22 cellular contexts compared by ENCODE assay signal in the genomic region with DNA sequence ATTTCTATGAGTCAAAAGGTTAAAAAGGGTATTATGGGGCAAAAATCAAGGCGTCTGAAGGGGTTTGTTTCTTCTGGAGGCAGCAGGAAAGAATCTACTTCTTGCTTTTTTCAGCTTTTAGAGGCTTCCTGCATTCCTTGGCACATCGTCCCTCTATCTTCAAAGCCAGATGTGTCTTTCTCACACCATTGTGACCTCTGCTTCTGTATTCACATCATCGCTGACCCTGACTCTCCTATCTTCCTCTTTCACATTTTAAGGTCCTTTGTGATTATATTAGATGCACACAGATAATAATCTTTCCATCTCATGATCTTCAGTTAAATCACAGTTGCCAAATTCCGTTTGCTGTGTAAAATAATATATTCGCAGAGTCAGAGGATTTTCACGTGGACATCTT.
DNase-seq lines count a peak whose midpoint lies in the region; ATAC-seq, FAIRE-seq and TF ChIP-seq lines count a peak whose summit lies in the region.
"Had no signal": no experiment of that assay in that cellular context is flagged by ENCODE, and none has a peak within 500 bp of the region (broad histone marks: within the 10 kb centered on the region; RNA-seq: fewer than 3 reads in every experiment).

No MANE protein-coding gene starts in this region.

- H3K4me3 ChIP-seq in astrocyte (ENCODE audit: insufficient read depth, low read depth, low read length): no peak overlapping the region
- H3K4me3 ChIP-seq in endothelial cell of umbilical vein (replicated peaks in 1 of 3; ENCODE audit: insufficient read depth in 1 of 3, low read depth in 1 of 3, low read length in 3 of 3): no peak overlapping the region
- H3K4me3 ChIP-seq in left lung: no peak overlapping the region
- no peak overlapping the region for H3K4me3 ChIP-seq in SJCRH30
- H3K4me3 ChIP-seq: BLaER1 treated with 17β-estradiol and CSF1 and Interleukin-3, amounts not matched to agents 10 nM and 100 nM had no signal

- no peak overlapping the region for H3K4me3 Mint-ChIP-seq in astrocyte (ENCODE audit: unreplicated experiment)
- H3K4me3 Mint-ChIP-seq: B cell; CD4-positive, CD25-positive, alpha-beta regulatory T cell; CD8-positive, alpha-beta memory T cell; HFFc6 had no signal

- H2AFZ ChIP-seq in astrocyte (ENCODE audit: low read depth, low read length) (no peak overlapping the region), endothelial cell of umbilical vein (ENCODE audit: low read depth, low read length) (peak overlapping the region; percentile 48)

- H3K79me2 ChIP-seq in astrocyte (ENCODE audit: insufficient read depth, low read length) (no peaks in the 10 kb centered on the region), endothelial cell of umbilical vein (ENCODE audit: control insufficient read depth, insufficient read depth, low read length) (no peaks in the 10 kb centered on the region)

- intact Hi-C loops in endothelial cell of umbilical vein (cut with micrococcal nuclease): loop anchor here (5.0 kb wide), 2 partner anchors 217 to 563 kb away; no protein-coding TSS in a partner anchor
- intact Hi-C loops in left lung (cut with DNase I): no loop called here

- no peaks in the 10 kb centered on the region for H3K27me3 Mint-ChIP-seq in astrocyte (ENCODE audit: low read depth, unreplicated experiment)
- H3K27me3 Mint-ChIP-seq: B cell; CD4-positive, CD25-positive, alpha-beta regulatory T cell; CD8-positive, alpha-beta memory T cell had no signal

- H4K20me1 ChIP-seq in astrocyte (ENCODE audit: insufficient read depth, low read length) (no peaks in the 10 kb centered on the region), endothelial cell of umbilical vein (replicated peaks; ENCODE audit: control insufficient read depth, extremely low read depth, insufficient read depth, low read length) (no peaks in the 10 kb centered on the region)

- FAIRE-seq in astrocyte (lab: Jason Lieb, UNC) (peak; percentile 32), endothelial cell of umbilical vein (lab: Jason Lieb, UNC) (peak; percentile 85)
- FAIRE-seq: HTR-8/SVneo had no signal

- H3K9ac ChIP-seq in astrocyte (ENCODE audit: low read length): no peak overlapping the region
- no peak overlapping the region for H3K9ac ChIP-seq in endothelial cell of umbilical vein (replicated peaks; ENCODE audit: extremely low read depth, insufficient read depth, low read length)
- H3K9ac ChIP-seq: BLaER1 treated with 17β-estradiol and CSF1 and Interleukin-3, amounts not matched to agents 10 nM and 100 nM had no signal

- H3K4me2 ChIP-seq in astrocyte (ENCODE audit: low read length): no peak overlapping the region
- no peak overlapping the region for H3K4me2 ChIP-seq in endothelial cell of umbilical vein (ENCODE audit: insufficient read depth, low read length)
- H3K4me2 ChIP-seq: BLaER1 treated with 17β-estradiol and CSF1 and Interleukin-3, amounts not matched to agents 10 nM and 100 nM had no signal

- dilution Hi-C loops in endothelial cell of umbilical vein (cut with MboI; ENCODE audit: extremely low pct_ligation_motif_present, low sequenced_read_pairs): no loop called here

- H3K9me3 ChIP-seq in astrocyte (ENCODE audit: insufficient read depth, low read depth, low read length) (no peaks in the 10 kb centered on the region), endothelial cell of umbilical vein (replicated peaks; ENCODE audit: control insufficient read depth, insufficient read depth, low read length) (no peaks in the 10 kb centered on the region), left lung (no peaks in the 10 kb centered on the region), SJCRH30 (replicated peaks) (no peaks in the 10 kb centered on the region)
- H3K9me3 ChIP-seq: BLaER1 treated with 17β-estradiol and CSF1 and Interleukin-3, amounts not matched to agents 10 nM and 100 nM; Caco-2 had no signal

- H3K36me3 Mint-ChIP-seq in astrocyte (ENCODE audit: low read depth, unreplicated experiment): no peaks in the 10 kb centered on the region
- H3K36me3 Mint-ChIP-seq: CD4-positive, CD25-positive, alpha-beta regulatory T cell; CD8-positive, alpha-beta memory T cell had no signal

- CTCF ChIA-PET in endothelial cell of umbilical vein (lab: Charles Lee): interaction anchor here (0.9 kb wide), 1 partner anchor 269 kb away, joined by 3 read pairs; no protein-coding TSS in a partner anchor

- no peaks in the 10 kb centered on the region for H3K36me3 ChIP-seq in astrocyte (ENCODE audit: insufficient read depth, low read length)
- H3K36me3 ChIP-seq in endothelial cell of umbilical vein (ENCODE audit: control insufficient read depth in 2 of 2, extremely low read depth in 1 of 2, insufficient read depth in 2 of 2, low read length in 2 of 2): no peaks in the 10 kb centered on the region
- no peaks in the 10 kb centered on the region for H3K36me3 ChIP-seq in left lung
- no peaks in the 10 kb centered on the region for H3K36me3 ChIP-seq in SJCRH30
- H3K36me3 ChIP-seq: BLaER1 treated with 17β-estradiol and CSF1 and Interleukin-3, amounts not matched to agents 10 nM and 100 nM had no signal

- H3K27ac Mint-ChIP-seq in astrocyte (ENCODE audit: unreplicated experiment): no peak overlapping the region
- H3K27ac Mint-ChIP-seq: B cell; CD4-positive, CD25-positive, alpha-beta regulatory T cell; CD8-positive, alpha-beta memory T cell; HFFc6 had no signal

- TF ChIP-seq CTCF in astrocyte (IDR thresholded peaks at IDR 0.05; ENCODE audit: insufficient read depth, low read depth, low read length) (no peak), endothelial cell of umbilical vein (IDR thresholded peaks at IDR 0.05; ENCODE audit: extremely low read depth in 1 of 2, insufficient read depth in 1 of 2, low read depth in 1 of 2, low read length in 2 of 2) (no peak), left lung (IDR thresholded peaks at IDR 0.05) (no peak)

- H3K4me1 ChIP-seq in astrocyte (ENCODE audit: insufficient read depth, low read length) (no peaks in the 10 kb centered on the region), endothelial cell of umbilical vein (ENCODE audit: control insufficient read depth, extremely low read depth, insufficient read depth, low read length) (peaks cover 14% of the 10 kb centered on the region), left lung (no peaks in the 10 kb centered on the region), SJCRH30 (no peaks in the 10 kb centered on the region)
- H3K4me1 ChIP-seq: BLaER1 treated with 17β-estradiol and CSF1 and Interleukin-3, amounts not matched to agents 10 nM and 100 nM; Caco-2 had no signal

- H3K27ac ChIP-seq in astrocyte (ENCODE audit: low read depth, low read length) (no peak overlapping the region), endothelial cell of umbilical vein (ENCODE audit: insufficient read depth, low read depth, low read length) (no peak overlapping the region), left lung (no peak overlapping the region), SJCRH30 (no peak overlapping the region)
- H3K27ac ChIP-seq: BLaER1 treated with 17β-estradiol and CSF1 and Interleukin-3, amounts not matched to agents 10 nM and 100 nM had no signal

- ATAC-seq in HG03175 (IDR thresholded peaks at IDR 0.05; ENCODE audit: unreplicated experiment): no peak
- no peak for ATAC-seq in left lung
- ATAC-seq: HCT116 had no signal

- H3K4me1 Mint-ChIP-seq in astrocyte (ENCODE audit: low read depth, unreplicated experiment): no peaks in the 10 kb centered on the region
- H3K4me1 Mint-ChIP-seq: B cell; CD4-positive, CD25-positive, alpha-beta regulatory T cell; CD8-positive, alpha-beta memory T cell had no signal

- H3K27me3 ChIP-seq in astrocyte (ENCODE audit: insufficient read depth, low read length) (no peaks in the 10 kb centered on the region), endothelial cell of umbilical vein (ENCODE audit: control insufficient read depth in 2 of 2, insufficient read depth in 2 of 2, low read length in 2 of 2) (no peaks in the 10 kb centered on the region), left lung (no peaks in the 10 kb centered on the region), SJCRH30 (no peaks in the 10 kb centered on the region)

- peak; percentile 65 for DNase-seq in CMK (ENCODE audit: low read depth)
- DNase-seq in astrocyte (ENCODE audit: low read depth): no peak
- DNase-seq in endothelial cell of umbilical vein (ENCODE audit: low read depth, low spot score): peak; percentile 89
- no peak for DNase-seq in left lung
- DNase-seq in SJCRH30: no peak
- DNase-seq in glomerular visceral epithelial cell (ENCODE audit: extremely low spot score): no peak
- DNase-seq: 8988T; Caco-2; CD4-positive, CD25-positive, alpha-beta regulatory T cell; CD8-positive, alpha-beta memory T cell; DMS153; DMS79; GDM1; GOT3; H7; HFFc6; IMR-90 had no signal

- no peak for TF ChIP-seq POLR2A in endothelial cell of umbilical vein (IDR thresholded peaks at IDR 0.05; ENCODE audit: low read depth, low read length)

- no peaks in the 10 kb centered on the region for H3K9me1 ChIP-seq in endothelial cell of umbilical vein (replicated peaks; ENCODE audit: control insufficient read depth, extremely low read depth, insufficient read depth, low read length)

- POLR2A ChIA-PET in endothelial cell of umbilical vein (lab: Charles Lee): no interaction called here

- BruUV-seq in endothelial cell of umbilical vein (replicated peaks; lab: Mats Ljungman, UMichigan): no TSS peak

- no peaks in the 10 kb centered on the region for H3K9me3 Mint-ChIP-seq in astrocyte (ENCODE audit: unreplicated experiment)

TF ChIP-seq in endothelial cell of umbilical vein, 7 proteins besides CTCF, POLR2A, EP300 and RAD21:
- TF ChIP-seq GATA2 (IDR thresholded peaks at IDR 0.05; ENCODE audit: insufficient read depth, insufficient read length, low read depth, low read length) (no peak), FOS (IDR thresholded peaks at IDR 0.05; ENCODE audit: borderline replicate concordance, insufficient read depth, low read length) (no peak), EZH2 (IDR thresholded peaks at IDR 0.05; ENCODE audit: borderline replicate concordance, low read depth, low read length, severe bottlenecking) (no peak), POLR2AphosphoS5 (IDR thresholded peaks at IDR 0.05; ENCODE audit: insufficient read depth, low read depth, low read length) (no peak), MYC (IDR thresholded peaks at IDR 0.05; ENCODE audit: low read depth, low read length) (no peak)
- TF ChIP-seq, protein P1, sequence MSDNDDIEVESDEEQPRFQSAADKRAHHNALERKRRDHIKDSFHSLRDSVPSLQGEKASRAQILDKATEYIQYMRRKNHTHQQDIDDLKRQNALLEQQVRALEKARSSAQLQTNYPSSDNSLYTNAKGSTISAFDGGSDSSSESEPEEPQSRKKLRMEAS (IDR thresholded peaks at IDR 0.05; ENCODE audit: insufficient read depth, insufficient read length): no peak

Comparison
In these comparisons a context has a peak if more than half of its experiments do, and no peak if none do; other contexts are left out.
1. DNase-seq: peak in CMK (single experiment) and endothelial cell of umbilical vein (single experiment); none in astrocyte (single experiment), left lung (0 of 2), SJCRH30 (0 of 2) and glomerular visceral epithelial cell (single experiment).